Comparison of ENCODE assay signal across 14 cellular contexts in the genomic region with DNA sequence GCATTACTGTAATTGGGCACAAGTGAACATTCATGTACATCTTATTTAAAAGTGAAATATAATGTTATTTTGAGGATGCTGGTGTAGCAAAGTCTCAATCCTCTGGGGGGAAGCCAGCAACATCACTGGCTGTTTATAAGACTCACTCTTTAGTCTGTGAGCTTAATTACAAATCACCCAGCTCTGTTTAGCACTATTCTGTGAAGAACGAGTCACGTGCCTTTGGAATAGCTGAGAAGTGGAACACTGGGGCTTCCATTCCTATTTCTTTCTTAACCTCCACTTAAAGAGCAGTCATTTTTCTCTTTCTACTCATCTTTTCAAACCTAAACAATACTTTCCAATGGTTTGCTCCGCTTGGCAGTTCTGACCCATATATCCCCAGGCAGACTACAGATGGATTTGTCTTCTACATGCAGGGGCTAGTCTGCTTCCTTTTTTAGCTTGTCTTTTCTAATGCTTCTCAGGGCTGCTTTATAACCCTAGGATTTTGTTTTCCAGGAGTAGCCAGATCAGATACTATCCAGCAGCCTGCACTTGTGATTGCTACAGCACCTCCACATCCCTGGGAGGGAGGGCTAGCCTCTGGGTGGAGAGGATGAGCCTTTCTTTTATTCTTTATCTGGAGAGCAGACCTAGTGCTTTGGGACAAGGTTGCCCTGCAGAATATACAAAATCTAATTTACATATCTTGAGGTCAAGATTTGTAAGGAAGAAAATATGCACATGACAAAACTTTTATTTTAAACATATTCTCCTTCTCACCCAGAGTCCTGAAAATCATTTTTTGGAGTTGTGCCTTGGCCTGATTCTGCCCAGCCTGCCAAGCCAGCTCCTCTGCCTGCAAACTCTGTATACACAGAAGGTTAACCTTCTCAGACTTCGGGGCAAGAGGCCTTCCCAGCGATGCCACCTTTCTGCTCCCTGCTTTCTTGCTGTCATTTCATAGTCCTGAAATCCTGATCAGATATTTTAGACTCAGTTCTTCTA.
DNase-seq lines count a peak whose midpoint lies in the region; ATAC-seq and TF ChIP-seq lines count a peak whose summit lies in the region.
"Had no signal": no experiment of that assay in that cellular context is flagged by ENCODE, and none has a peak within 500 bp of the region (broad histone marks: within the 10 kb centered on the region; RNA-seq: fewer than 3 reads in every experiment).

No MANE protein-coding gene starts in this region.

- peaks cover 14% of the 10 kb centered on the region for H3K27me3 Mint-ChIP-seq in activated naive CD8-positive, alpha-beta T cell treated with anti-CD3 and anti-CD28 coated beads for 36 hours

- no peak overlapping the region for H3K4me3 ChIP-seq in choroid plexus epithelial cell (ENCODE audit: low read depth, low read length)
- H3K4me3 ChIP-seq: lower lobe of right lung, pancreas, SJSA1 had no signal

- no peak overlapping the region for H3K4me3 Mint-ChIP-seq in activated naive CD8-positive, alpha-beta T cell treated with anti-CD3 and anti-CD28 coated beads for 36 hours
- H3K4me3 Mint-ChIP-seq: activated naive CD4-positive, alpha-beta T cell treated with anti-CD3 and anti-CD28 coated beads for 36 hours had no signal

- H3K36me3 Mint-ChIP-seq in activated naive CD8-positive, alpha-beta T cell treated with anti-CD3 and anti-CD28 coated beads for 36 hours, result no peaks in the 10 kb centered on the region

- DNase-seq in AG08395 (ENCODE audit: low spot score) (peak; percentile 8), LHCN-M2 (ENCODE audit: low read depth) (peak; percentile 33), choroid plexus epithelial cell (ENCODE audit: low read depth) (peak; percentile 18), midbrain (lab: John Stamatoyannopoulos, UW) (peak; percentile 19), dedifferentiated amniotic fluid mesenchymal stem cell (ENCODE audit: extremely low spot score) (no peak)
- DNase-seq in activated effector memory CD4-positive, alpha-beta T cell treated with anti-CD3 and anti-CD28 coated beads, Interleukin-2, amount 50 U/mL, for 16 hours, result no peak
- no peak for DNase-seq in activated naive CD8-positive, alpha-beta T cell treated with anti-CD3 and anti-CD28 coated beads for 36 hours
- DNase-seq: activated naive CD4-positive, alpha-beta T cell treated with anti-CD3 and anti-CD28 coated beads for 36 hours; caudate nucleus; lower lobe of right lung; NCI-H1417 treated with DMSO at 0.1 percent for 48 hours; pancreas had no signal

- TF ChIP-seq CTCF in choroid plexus epithelial cell (conservative IDR thresholded peaks at IDR 0.05; ENCODE audit: low read depth, low read length), result no peak

- no peaks in the 10 kb centered on the region for H3K4me1 Mint-ChIP-seq in activated naive CD8-positive, alpha-beta T cell treated with anti-CD3 and anti-CD28 coated beads for 36 hours

- no peak for ATAC-seq in GM21723 (IDR thresholded peaks at IDR 0.05; ENCODE audit: unreplicated experiment)
- ATAC-seq: lower lobe of right lung, pancreas had no signal

- H3K27ac Mint-ChIP-seq in activated naive CD8-positive, alpha-beta T cell treated with anti-CD3 and anti-CD28 coated beads for 36 hours, result no peak overlapping the region
- H3K27ac Mint-ChIP-seq: activated naive CD4-positive, alpha-beta T cell treated with anti-CD3 and anti-CD28 coated beads for 36 hours had no signal

- H3K9me3 Mint-ChIP-seq in activated naive CD8-positive, alpha-beta T cell treated with anti-CD3 and anti-CD28 coated beads for 36 hours, result no peaks in the 10 kb centered on the region
- H3K9me3 Mint-ChIP-seq: activated naive CD4-positive, alpha-beta T cell treated with anti-CD3 and anti-CD28 coated beads for 36 hours had no signal

Comparison
In these comparisons a context has a peak if more than half of its experiments do, and no peak if none do; other contexts are left out.
1. DNase-seq: peak in AG08395 (single experiment), LHCN-M2 (single experiment), choroid plexus epithelial cell (single experiment) and midbrain (single experiment); none in activated effector memory CD4-positive, alpha-beta T cell treated with anti-CD3 and anti-CD28 coated beads, Interleukin-2, amount 50 U/mL, for 16 hours (single experiment), activated naive CD8-positive, alpha-beta T cell treated with anti-CD3 and anti-CD28 coated beads for 36 hours (single experiment) and dedifferentiated amniotic fluid mesenchymal stem cell (single experiment).